ENCODE assay signal across 17 cellular contexts in the genomic region with DNA sequence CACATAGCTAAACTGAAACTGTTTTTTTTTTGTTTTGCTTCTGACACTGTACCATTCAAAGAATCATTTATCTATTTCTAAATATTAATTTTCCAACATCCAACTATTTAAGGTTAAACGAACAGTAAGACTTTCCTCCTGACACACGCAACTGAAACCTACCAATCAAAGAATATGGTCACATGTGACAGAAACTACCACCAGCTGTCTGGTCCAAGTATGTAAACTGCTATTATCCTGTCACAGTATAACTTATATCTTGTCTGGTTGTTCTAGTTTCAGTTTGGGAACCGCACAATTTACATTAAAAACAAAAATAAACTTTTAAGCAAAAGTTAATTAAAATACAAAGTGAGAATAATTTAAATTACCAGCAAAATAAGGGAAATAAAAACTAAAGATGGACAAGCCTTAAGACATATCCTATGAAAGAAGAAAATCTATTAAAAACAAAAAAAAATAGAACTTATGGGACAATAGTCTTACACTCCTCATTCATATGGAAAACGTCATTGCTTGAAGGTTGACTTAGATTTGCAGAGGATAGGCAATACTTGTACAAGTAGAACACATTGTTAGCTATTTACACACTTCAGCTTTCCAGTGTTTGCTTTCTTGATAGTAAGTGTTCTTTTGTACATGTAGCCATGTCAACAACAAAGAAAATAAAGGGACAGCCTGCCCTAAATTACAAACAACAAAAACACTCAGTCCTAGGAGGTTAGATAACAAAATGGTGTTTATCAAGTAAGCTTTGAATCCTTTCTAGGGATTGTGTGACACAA. TPM values are rescaled to one million over a fixed set of nuclear protein-coding genes. Genes with fewer than 3 reads are reported as not detected.
DNase-seq lines count a peak whose midpoint lies in the region; ATAC-seq and FAIRE-seq lines count a peak whose summit lies in the region.
"Had no signal": no experiment of that assay in that cellular context is flagged by ENCODE, and none has a peak within 500 bp of the region (broad histone marks: within the 10 kb centered on the region; RNA-seq: fewer than 3 reads in every experiment).

No MANE protein-coding gene starts in this region.

- H3K36me3 ChIP-seq in small intestine (ENCODE audit: control insufficient read depth in 2 of 2, insufficient read depth in 2 of 2, low read length in 2 of 2), result no peaks in the 10 kb centered on the region
- H3K36me3 ChIP-seq: Peyer's patch, transverse colon had no signal

- H3K27me3 ChIP-seq in small intestine (ENCODE audit: control insufficient read depth in 2 of 2, insufficient read depth in 2 of 2, low read length in 2 of 2), result no peaks in the 10 kb centered on the region
- H3K27me3 ChIP-seq: Peyer's patch, transverse colon had no signal

- no peak overlapping the region for H3K27ac ChIP-seq in small intestine (ENCODE audit: low read depth in 1 of 2, low read length in 1 of 2)
- H3K27ac ChIP-seq: Peyer's patch, transverse colon had no signal

- WGBS in small intestine, 3 donors, result 63 to 75% (median 68%) methylated on average over 4 of the region's 4 CpGs

- peak; percentile 52 for ATAC-seq in HG03159 (IDR thresholded peaks at IDR 0.05; ENCODE audit: unreplicated experiment)
- ATAC-seq in GM18519 (IDR thresholded peaks at IDR 0.05; ENCODE audit: low FRiP score, unreplicated experiment), result no peak
- ATAC-seq: activated CD4-positive, alpha-beta T cell treated with anti-CD3 and anti-CD28 coated beads for 36 hours; activated T-cell treated with anti-CD3 and anti-CD28 coated beads, Interleukin-2, amount 50 U/mL, for 72 hours; CD8-positive, alpha-beta T cell had no signal

- H3K4me3 ChIP-seq in small intestine (ENCODE audit: low read depth in 1 of 2, low read length in 2 of 2), result no peak overlapping the region
- H3K4me3 ChIP-seq: Peyer's patch, transverse colon had no signal

- H3K4me1 ChIP-seq in small intestine (ENCODE audit: control insufficient read depth in 2 of 2, insufficient read depth in 1 of 2, low read depth in 1 of 2, low read length in 1 of 2), result no peaks in the 10 kb centered on the region
- H3K4me1 ChIP-seq: Peyer's patch, transverse colon had no signal

- no peaks in the 10 kb centered on the region for H3K9me3 ChIP-seq in small intestine (ENCODE audit: control insufficient read depth, low read depth)
- H3K9me3 ChIP-seq: Peyer's patch, transverse colon had no signal

- FAIRE-seq in small intestine (lab: Jason Lieb, UNC), result peak; percentile 49

- peak; percentile 36 for DNase-seq in NCI-H2107 treated with DMSO at 0.1 percent for 48 hours (lab: John Stamatoyannopoulos, UW; ENCODE audit: unreplicated experiment)
- DNase-seq in NCI-H2107 (lab: John Stamatoyannopoulos, UW), result no peak
- peak; percentile 64 for DNase-seq in NCI-H774 (lab: John Stamatoyannopoulos, UW)
- DNase-seq in small intestine, result no peak
- no peak for DNase-seq in inferior parietal cortex (ENCODE audit: extremely low spot score)
- no peak for DNase-seq in NCI-H2227 treated with DMSO at 0.1 percent for 48 hours (lab: John Stamatoyannopoulos, UW)
- DNase-seq: activated CD4-positive, alpha-beta T cell treated with anti-CD3 and anti-CD28 coated beads for 36 hours; activated T-cell treated with anti-CD3 and anti-CD28 coated beads, Interleukin-2, amount 50 U/mL, for 72 hours; CD8-positive, alpha-beta T cell; H7; KBM-7; midbrain; NCI-H2171 treated with DMSO at 0.1 percent for 48 hours; Peyer's patch; transverse colon had no signal

RNA-seq across cellular contexts. Expression of a gene that starts 26.8 kb away (rescaled TPM):
- not detected for polyA plus RNA-seq in small intestine

Comparison
In these comparisons a context has a peak if more than half of its experiments do, and no peak if none do; other contexts are left out.
1. DNase-seq: peak in NCI-H2107 treated with DMSO at 0.1 percent for 48 hours (single experiment) and NCI-H774 (single experiment); none in NCI-H2107 (single experiment), small intestine (single experiment), inferior parietal cortex (single experiment) and NCI-H2227 treated with DMSO at 0.1 percent for 48 hours (single experiment).